In genomic region chr2:128162266-128162665, GRCh38 we compare ENCODE assay signal across 19 cellular contexts.
"Had no signal": no experiment of that assay in that cellular context is flagged by ENCODE, and none has a peak within 500 bp of the region (broad histone marks: within the 10 kb centered on the region; RNA-seq: fewer than 3 reads in every experiment).

No MANE protein-coding gene starts in this region.

- ATAC-seq: activated CD8-positive, alpha-beta T cell treated with anti-CD3 and anti-CD28 coated beads for 36 hours; activated T-cell treated with anti-CD3 and anti-CD28 coated beads, Interleukin-2, amount 50 U/mL, for 72 hours; esophagus mucosa; mucosa of descending colon had no signal

- H3K27ac ChIP-seq: prostate gland, thoracic aorta had no signal

- H3K4me1 ChIP-seq: prostate gland had no signal

- H3K9me3 ChIP-seq: mucosa of descending colon, prostate gland, stomach, thoracic aorta had no signal

- H3K9me3 Mint-ChIP-seq: activated CD8-positive, alpha-beta T cell treated with anti-CD3 and anti-CD28 coated beads for 36 hours; activated naive CD8-positive, alpha-beta T cell treated with anti-CD3 and anti-CD28 coated beads for 36 hours; activated T-cell treated with anti-CD3 and anti-CD28 coated beads, Interleukin-2, amount 50 U/mL, for 72 hours; natural killer cell; T-helper 2 cell treated with Interferon-gamma antibody and Interleukin-4, amounts not matched to agents 5 μg/mL and 100 μg/mL, for 36 hours had no signal

- FAIRE-seq: bronchial epithelial cell, endometrium had no signal

- H3K4me3 Mint-ChIP-seq: activated CD8-positive, alpha-beta T cell treated with anti-CD3 and anti-CD28 coated beads for 36 hours; activated naive CD8-positive, alpha-beta T cell treated with anti-CD3 and anti-CD28 coated beads for 36 hours; activated T-cell treated with anti-CD3 and anti-CD28 coated beads, Interleukin-2, amount 50 U/mL, for 72 hours; natural killer cell; T-helper 2 cell treated with Interferon-gamma antibody and Interleukin-4, amounts not matched to agents 5 μg/mL and 100 μg/mL, for 36 hours had no signal

- H3K27me3 Mint-ChIP-seq: activated CD8-positive, alpha-beta T cell treated with anti-CD3 and anti-CD28 coated beads for 36 hours; activated naive CD8-positive, alpha-beta T cell treated with anti-CD3 and anti-CD28 coated beads for 36 hours had no signal

- H3K27me3 ChIP-seq: stomach had no signal

- H3K36me3 ChIP-seq: prostate gland had no signal

- H3K4me3 ChIP-seq: mucosa of descending colon, prostate gland, stomach, thoracic aorta had no signal

- H3K27ac Mint-ChIP-seq: activated CD8-positive, alpha-beta T cell treated with anti-CD3 and anti-CD28 coated beads for 36 hours; activated naive CD8-positive, alpha-beta T cell treated with anti-CD3 and anti-CD28 coated beads for 36 hours; T-helper 2 cell treated with Interferon-gamma antibody and Interleukin-4, amounts not matched to agents 5 μg/mL and 100 μg/mL, for 36 hours had no signal

- DNase-seq: activated CD8-positive, alpha-beta memory T cell treated with anti-CD3 and anti-CD28 coated beads, Interleukin-2, amount 50 U/mL, for 4 hours; activated CD8-positive, alpha-beta T cell treated with anti-CD3 and anti-CD28 coated beads for 36 hours; activated gamma-delta T cell treated with Interleukin-2 at 50 U/mL for 16 hours; activated naive CD8-positive, alpha-beta T cell treated with anti-CD3 and anti-CD28 coated beads for 36 hours; activated T-cell treated with anti-CD3 and anti-CD28 coated beads, Interleukin-2, amount 50 U/mL, for 72 hours; anterior cingulate cortex; mammary epithelial cell; mucosa of descending colon; natural killer cell; nucleus accumbens; stimulated activated CD4-positive, alpha-beta T cell treated with anti-CD3 and anti-CD28 coated beads, Interleukin-15, amount 100 ng/mL, for 24 hours; stimulated activated CD4-positive, alpha-beta T cell treated with anti-CD3 and anti-CD28 coated beads, Interleukin-4, amount 100 ng/mL, for 24 hours; stomach had no signal
